In the genomic region with DNA sequence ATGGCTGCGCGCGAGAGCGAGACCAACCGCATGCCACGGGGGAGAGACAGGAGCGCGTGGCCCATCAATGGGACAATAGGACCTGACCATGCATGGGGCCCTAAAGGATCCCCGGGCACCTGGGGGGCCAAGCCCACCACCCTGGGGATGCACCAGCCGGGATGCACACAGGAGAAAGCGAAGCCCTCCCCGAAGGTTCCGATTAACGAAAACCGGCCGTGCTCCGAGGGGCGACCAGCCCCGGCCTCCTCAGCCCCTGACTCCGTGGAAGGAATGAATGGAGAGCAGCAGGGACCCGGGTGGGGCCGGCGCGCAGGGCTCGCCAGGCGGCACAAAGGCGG, we compare ENCODE assay signal across 2 cellular contexts.
A peak's percentile ranks its signal among the peaks of the same experiment; 100 is the strongest.
TF ChIP-seq lines count a peak whose summit lies in the region.

No MANE protein-coding gene starts in this region.

TF ChIP-seq in GM12878, 131 proteins besides CTCF, POLR2A, EP300 and RAD21:
- TF ChIP-seq SPI1 (IDR thresholded peaks at IDR 0.05; ENCODE audit: borderline replicate concordance, insufficient read depth, low read depth, low read length) = no peak
- 0 out of 2 replicates have a peak, but pooled peaks have one; percentile 17 for TF ChIP-seq ASH2L (IDR thresholded peaks at IDR 0.05; ENCODE audit: borderline replicate concordance, low read depth)
- TF ChIP-seq MYC (IDR thresholded peaks at IDR 0.05; ENCODE audit: insufficient read depth, insufficient read length, insufficient replicate concordance, low read length, severe bottlenecking) = no peak
- peak; percentile 24; the same call in 1 of the 2 replicates for TF ChIP-seq YY1 (IDR thresholded peaks at IDR 0.05; ENCODE audit: low read depth, low read length)

TF ChIP-seq in liver, 16 proteins besides CTCF, POLR2A, EP300 and RAD21:
- TF ChIP-seq NR2F2 (IDR thresholded peaks at IDR 0.05) = no peak
- no peak for TF ChIP-seq GABPA (IDR thresholded peaks at IDR 0.05 in 1 of 2, conservative IDR thresholded peaks at IDR 0.05 in 1 of 2)
- no peak for TF ChIP-seq HNF4A (conservative IDR thresholded peaks at IDR 0.05)
- TF ChIP-seq HNF4G (IDR thresholded peaks at IDR 0.05) = no peak
- TF ChIP-seq, protein P1, sequence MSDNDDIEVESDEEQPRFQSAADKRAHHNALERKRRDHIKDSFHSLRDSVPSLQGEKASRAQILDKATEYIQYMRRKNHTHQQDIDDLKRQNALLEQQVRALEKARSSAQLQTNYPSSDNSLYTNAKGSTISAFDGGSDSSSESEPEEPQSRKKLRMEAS (IDR thresholded peaks at IDR 0.05) = no peak
- TF ChIP-seq TAF1 (conservative IDR thresholded peaks at IDR 0.05) = no peak
- TF ChIP-seq, protein P2, sequence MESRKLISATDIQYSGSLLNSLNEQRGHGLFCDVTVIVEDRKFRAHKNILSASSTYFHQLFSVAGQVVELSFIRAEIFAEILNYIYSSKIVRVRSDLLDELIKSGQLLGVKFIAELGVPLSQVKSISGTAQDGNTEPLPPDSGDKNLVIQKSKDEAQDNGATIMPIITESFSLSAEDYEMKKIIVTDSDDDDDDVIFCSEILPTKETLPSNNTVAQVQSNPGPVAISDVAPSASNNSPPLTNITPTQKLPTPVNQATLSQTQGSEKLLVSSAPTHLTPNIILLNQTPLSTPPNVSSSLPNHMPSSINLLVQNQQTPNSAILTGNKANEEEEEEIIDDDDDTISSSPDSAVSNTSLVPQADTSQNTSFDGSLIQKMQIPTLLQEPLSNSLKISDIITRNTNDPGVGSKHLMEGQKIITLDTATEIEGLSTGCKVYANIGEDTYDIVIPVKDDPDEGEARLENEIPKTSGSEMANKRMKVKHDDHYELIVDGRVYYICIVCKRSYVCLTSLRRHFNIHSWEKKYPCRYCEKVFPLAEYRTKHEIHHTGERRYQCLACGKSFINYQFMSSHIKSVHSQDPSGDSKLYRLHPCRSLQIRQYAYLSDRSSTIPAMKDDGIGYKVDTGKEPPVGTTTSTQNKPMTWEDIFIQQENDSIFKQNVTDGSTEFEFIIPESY (IDR thresholded peaks at IDR 0.05) = no peak
- TF ChIP-seq YY1 (IDR thresholded peaks at IDR 0.05) = no peak
- TF ChIP-seq FOXA2 (IDR thresholded peaks at IDR 0.05) = no peak
- TF ChIP-seq EGR1 (IDR thresholded peaks at IDR 0.05; ENCODE audit: low read depth in 2 of 2) = no peak
